17 cellular contexts compared by ENCODE assay signal in genomic region chr11:88520391-88520790, GRCh38.
"Had no signal": no experiment of that assay in that cellular context is flagged by ENCODE, and none has a peak within 500 bp of the region (broad histone marks: within the 10 kb centered on the region; RNA-seq: fewer than 3 reads in every experiment).

No MANE protein-coding gene starts in this region.

- H3K27me3 ChIP-seq: cardiac muscle cell, colonic mucosa, left lung, sigmoid colon had no signal

- DNase-seq: activated CD4-positive, alpha-beta T cell treated with anti-CD3 and anti-CD28 coated beads, Interleukin-2, amount 50 U/mL, for 48 hours; activated CD4-positive, CD25-positive, alpha-beta regulatory T cell treated with anti-CD3 and anti-CD28 coated beads, Interleukin-2, amount 50 U/mL, for 72 hours; activated gamma-delta T cell; activated T-cell treated with anti-CD3 and anti-CD28 coated beads, Interleukin-2, amount 50 U/mL, for 4 hours; colonic mucosa; effector CD4-positive, alpha-beta T cell; head of caudate nucleus; left lung; occipital lobe; sigmoid colon; stimulated activated CD4-positive, alpha-beta T cell treated with anti-CD3 and anti-CD28 coated beads, Interleukin-4, amount 100 ng/mL, for 4 hours; stimulated activated naive CD8-positive, alpha-beta T cell treated with anti-CD3 and anti-CD28 coated beads, Interleukin-15, amount 100 ng/mL, for 72 hours had no signal

- H3K27ac Mint-ChIP-seq: activated naive CD8-positive, alpha-beta T cell; memory B cell; nephron; stimulated activated naive CD8-positive, alpha-beta T cell treated with anti-CD3 and anti-CD28 coated beads, Interleukin-15, amount 100 ng/mL, for 72 hours had no signal

- H3K27me3 Mint-ChIP-seq: stimulated activated naive CD8-positive, alpha-beta T cell treated with anti-CD3 and anti-CD28 coated beads, Interleukin-15, amount 100 ng/mL, for 72 hours had no signal

- H3K9me3 Mint-ChIP-seq: activated T-cell treated with anti-CD3 and anti-CD28 coated beads, Interleukin-2, amount 50 U/mL, for 4 hours; memory B cell; nephron; stimulated activated naive CD8-positive, alpha-beta T cell treated with anti-CD3 and anti-CD28 coated beads, Interleukin-15, amount 100 ng/mL, for 72 hours had no signal

- H3K27ac ChIP-seq: cardiac muscle cell, colonic mucosa, left lung, thoracic aorta had no signal

- ATAC-seq: activated T-cell treated with anti-CD3 and anti-CD28 coated beads, Interleukin-2, amount 50 U/mL, for 4 hours; left lung; stimulated activated naive CD8-positive, alpha-beta T cell treated with anti-CD3 and anti-CD28 coated beads, Interleukin-15, amount 100 ng/mL, for 72 hours had no signal

- H3K4me1 ChIP-seq: colonic mucosa, left lung had no signal

- H3K4me3 ChIP-seq: cardiac muscle cell, colonic mucosa, left lung, sigmoid colon, thoracic aorta had no signal

- H3K36me3 ChIP-seq: cardiac muscle cell, colonic mucosa, left lung, sigmoid colon, thoracic aorta had no signal

- H3K4me3 Mint-ChIP-seq: activated naive CD8-positive, alpha-beta T cell; activated T-cell treated with anti-CD3 and anti-CD28 coated beads, Interleukin-2, amount 50 U/mL, for 4 hours; memory B cell; nephron; stimulated activated naive CD8-positive, alpha-beta T cell treated with anti-CD3 and anti-CD28 coated beads, Interleukin-15, amount 100 ng/mL, for 72 hours had no signal

- H3K4me1 Mint-ChIP-seq: memory B cell; stimulated activated naive CD8-positive, alpha-beta T cell treated with anti-CD3 and anti-CD28 coated beads, Interleukin-15, amount 100 ng/mL, for 72 hours had no signal

- H3K36me3 Mint-ChIP-seq: activated naive CD8-positive, alpha-beta T cell; memory B cell had no signal

- H3K9me3 ChIP-seq: colonic mucosa, left lung, sigmoid colon, thoracic aorta had no signal
